In the genomic region with DNA sequence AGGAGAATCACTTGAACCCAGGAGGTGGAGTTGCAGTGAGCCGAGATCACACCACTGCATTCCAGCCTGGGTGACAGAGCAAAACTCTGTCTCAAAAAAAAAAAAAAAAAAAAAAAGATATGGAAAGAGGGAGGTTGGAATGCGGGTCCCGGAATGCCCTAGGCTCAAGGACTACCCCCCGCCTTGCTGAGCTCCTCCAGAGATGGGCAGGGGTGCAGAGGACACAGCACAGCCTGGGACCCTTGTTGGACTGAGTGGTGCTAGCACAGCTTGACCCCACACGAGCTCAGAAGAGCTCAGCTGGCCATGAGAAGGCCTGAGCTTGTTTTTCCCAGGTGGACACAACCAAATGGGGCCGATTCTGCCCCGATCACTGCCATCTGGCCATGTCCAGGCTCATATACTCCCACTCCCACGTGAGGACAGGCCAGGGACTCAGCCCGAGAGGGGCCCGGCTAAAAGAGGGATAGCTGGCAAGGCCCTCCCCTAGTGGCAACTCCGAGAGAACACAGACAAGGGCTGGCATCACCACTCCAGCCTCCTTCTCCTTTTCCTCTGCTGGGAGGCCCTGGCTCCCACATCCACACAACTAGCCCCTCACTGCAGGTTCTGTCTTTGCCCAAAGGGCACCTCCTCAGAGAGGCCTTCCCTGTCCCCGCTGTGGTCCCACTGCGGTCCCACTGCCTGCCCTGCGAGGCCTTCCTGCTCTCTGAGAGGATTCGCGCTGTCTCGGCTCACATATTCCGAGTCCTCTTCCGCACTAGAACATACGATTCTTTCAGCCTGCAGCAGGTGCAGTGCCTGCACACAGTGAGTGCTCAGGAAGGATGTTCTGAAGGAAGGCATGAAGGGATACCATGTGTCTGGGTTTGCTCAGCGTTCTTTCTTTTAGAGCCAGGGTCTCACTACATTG, we compare ENCODE assay signal across 12 cellular contexts. TPM values are rescaled to one million over a fixed set of nuclear protein-coding genes. Genes with fewer than 3 reads are reported as not detected.
DNase-seq lines count a peak whose midpoint lies in the region; ATAC-seq, FAIRE-seq and TF ChIP-seq lines count a peak whose summit lies in the region.
"Had no signal": no experiment of that assay in that cellular context is flagged by ENCODE, and none has a peak within 500 bp of the region (broad histone marks: within the 10 kb centered on the region; RNA-seq: fewer than 3 reads in every experiment).

No MANE protein-coding gene starts in this region.

- H3K9me3 ChIP-seq in H1 (ENCODE audit: insufficient read depth in 2 of 2, low read depth in 1 of 2, low read length in 1 of 2) (no peaks in the 10 kb centered on the region), mesodermal cell (ENCODE audit: control insufficient read depth, low read length) (no peaks in the 10 kb centered on the region), transverse colon (no peaks in the 10 kb centered on the region)

- FAIRE-seq in H1 (lab: Jason Lieb, UNC) = no peak
- FAIRE-seq: GM12891 had no signal

- 82% methylated on average over 21 of the region's 21 CpGs; no CpG with 5 or more reads in 1 of the 2 experiments for WGBS in H1 (ENCODE audit: extremely low coverage in 1 of 2, insufficient coverage in 1 of 2, insufficient read length in 1 of 2, insufficient replicate concordance in 2 of 2, low coverage in 1 of 2, low lambda C conversion rate in 2 of 2, missing lambda C conversion rate in 1 of 2), 2 experiments
- 86 to 90% methylated on average over 14 to 20 of the region's 21 CpGs for WGBS in mesodermal cell (ENCODE audit: insufficient coverage in 2 of 2), 2 experiments
- WGBS in transverse colon (ENCODE audit: low coverage in 1 of 2), 2 donors = 89% methylated on average over 21 of the region's 21 CpGs; no CpG with 5 or more reads in 1 of the 2 donors

- H3K4ac ChIP-seq in H1 (replicated peaks; ENCODE audit: insufficient read length, low read depth, low read length) = peak overlapping the region; percentile 4

- intact Hi-C loops in transverse colon (cut with DNase I; ENCODE audit: low total_unique reads) (no loop called here), posterior vena cava (cut with DNase I) (no loop called here)

- ATAC-seq in GM18520 (IDR thresholded peaks at IDR 0.05; ENCODE audit: unreplicated experiment) = no peak

- H4K8ac ChIP-seq in H1 (ENCODE audit: extremely low read depth, insufficient read depth, low read length) = peak overlapping the region; percentile 7; the same call in 1 of the 2 replicates

- H2BK120ac ChIP-seq in H1 (replicated peaks; ENCODE audit: low read depth, low read length) = no peak overlapping the region

- H3K9ac ChIP-seq in H1 (replicated peaks in 1 of 4; ENCODE audit: extremely low read depth in 1 of 4, low read depth in 3 of 4, low read length in 3 of 4) = no peak overlapping the region

- peaks cover 4 to 20% (median 12%) of the 10 kb centered on the region in 4 experiments for H3K4me1 ChIP-seq in H1 (replicated peaks in 1 of 4; ENCODE audit: control insufficient read depth in 3 of 4, insufficient read depth in 4 of 4, low read length in 3 of 4)
- peaks cover 42% of the 10 kb centered on the region for H3K4me1 ChIP-seq in mesodermal cell (ENCODE audit: control insufficient read depth, insufficient read depth, low read length, poor library complexity, severe bottlenecking)
- peaks cover 24 to 33% (median 28%) of the 10 kb centered on the region in 4 donors for H3K4me1 ChIP-seq in transverse colon

- H3K79me1 ChIP-seq in H1 (ENCODE audit: low read depth, low read length) = no peaks in the 10 kb centered on the region

- no peak for TF ChIP-seq POLR2A in H1 (IDR thresholded peaks at IDR 0.05; ENCODE audit: control extremely low read depth in 1 of 2, low read depth in 2 of 2, low read length in 2 of 2)
- TF ChIP-seq POLR2A in transverse colon (IDR thresholded peaks at IDR 0.05) = no peak

- H2AFZ ChIP-seq in H1 (ENCODE audit: low read length) = no peak overlapping the region

- H3K23me2 ChIP-seq in H1 (ENCODE audit: low read depth, low read length) = no peaks in the 10 kb centered on the region

- POLR2A ChIA-PET in H1 (lab: Charles Lee; ENCODE audit: partially characterized antibody) = interaction anchor here (1.1 to 2.5 kb wide), 5 partner anchors 11 to 185 kb away, joined by 4 to 9 read pairs (median 7); a partner anchor contains a TSS

- H3K27me3 ChIP-seq in H1 (replicated peaks in 1 of 4; ENCODE audit: control insufficient read depth in 3 of 4, extremely low read depth in 1 of 4, insufficient read depth in 3 of 4, low read length in 3 of 4) (no peaks in the 10 kb centered on the region), transverse colon (no peaks in the 10 kb centered on the region)

- no peak overlapping the region for H3K14ac ChIP-seq in H1 (ENCODE audit: insufficient read length)

- H3K27ac ChIP-seq in H1 (ENCODE audit: low read depth, low read length) (no peak overlapping the region), mesodermal cell (ENCODE audit: low read depth, low read length, severe bottlenecking) (peak overlapping the region; percentile 87), transverse colon (peak overlapping the region; percentile 67 to 87 (median 80))
- H3K27ac ChIP-seq: HL-60 had no signal

- CTCF ChIA-PET in H1 (lab: Charles Lee; ENCODE audit: partially characterized antibody) = interaction anchor here (0.5 to 17.0 kb wide), 24 partner anchors 8 to 394 kb away, joined by 3 to 299 read pairs (median 4); a partner anchor contains a TSS

- H2BK15ac ChIP-seq in H1 (ENCODE audit: low read length) = peak overlapping the region; percentile 5; the same call in 1 of the 2 replicates

- H4K91ac ChIP-seq in H1 (replicated peaks; ENCODE audit: insufficient read length, low read length) = peak overlapping the region; percentile 6

- TF ChIP-seq EP300 in Ishikawa (IDR thresholded peaks at IDR 0.05; ENCODE audit: borderline replicate concordance) = no peak; the same call in 1 of the 2 replicates
- TF ChIP-seq EP300 in H1 (IDR thresholded peaks at IDR 0.05; ENCODE audit: borderline replicate concordance in 1 of 2, low read depth in 2 of 2, low read length in 2 of 2) = no peak
- TF ChIP-seq EP300 in transverse colon (IDR thresholded peaks at IDR 0.05; ENCODE audit: low read depth) = no peak

- H2BK12ac ChIP-seq in H1 (ENCODE audit: low read depth, low read length) = peak overlapping the region; percentile 39; the same call in 1 of the 2 replicates

- no peaks in the 10 kb centered on the region for H3K79me2 ChIP-seq in H1 (ENCODE audit: control insufficient read depth in 1 of 2, insufficient read depth in 2 of 2, low read length in 2 of 2)

- no peak overlapping the region for H3K18ac ChIP-seq in H1 (ENCODE audit: extremely low read depth, low read length)

- no peak overlapping the region; a peak in 1 of 4 replicates for H3K4me2 ChIP-seq in H1 (ENCODE audit: insufficient read depth in 1 of 2, low read depth in 2 of 2, low read length in 2 of 2)

- 0 out of 2 replicates have a peak overlapping the region, but pooled peaks have one; percentile 43 for H2BK20ac ChIP-seq in H1 (ENCODE audit: low read length)

- H3K36me3 ChIP-seq in H1 (ENCODE audit: control insufficient read depth in 2 of 4, insufficient read depth in 4 of 4, low read length in 3 of 4) (no peaks in the 10 kb centered on the region), mesodermal cell (ENCODE audit: control insufficient read depth, insufficient read depth, low read length) (no peaks in the 10 kb centered on the region), transverse colon (no peaks in the 10 kb centered on the region)

- H3K56ac ChIP-seq in H1 (replicated peaks; ENCODE audit: insufficient read length, low read depth, low read length) = no peak overlapping the region

- TF ChIP-seq RAD21 in Ishikawa (IDR thresholded peaks at IDR 0.05; ENCODE audit: low read depth) = no peak
- no peak for TF ChIP-seq RAD21 in H1 (IDR thresholded peaks at IDR 0.05 in 1 of 2, conservative IDR thresholded peaks at IDR 0.05 in 1 of 2; ENCODE audit: low read depth in 2 of 2, low read length in 2 of 2)

- TF ChIP-seq CTCF in H1 (IDR thresholded peaks at IDR 0.05; ENCODE audit: control extremely low read depth in 1 of 3, insufficient read depth in 1 of 3, low read depth in 1 of 3, low read length in 3 of 3) = peak in 2 of 3 experiments; percentile 30 to 34; a peak in 3 of 4 replicates
- TF ChIP-seq CTCF in transverse colon (IDR thresholded peaks at IDR 0.05) = no peak

- H3K4me3 ChIP-seq in H1 (ENCODE audit: extremely low read depth in 1 of 4, insufficient read depth in 2 of 4, low read depth in 3 of 4, low read length in 4 of 4) (no peak overlapping the region), mesodermal cell (ENCODE audit: extremely low read depth, insufficient read depth, low read length, poor library complexity, severe bottlenecking) (no peak overlapping the region), transverse colon (no peak overlapping the region)

- H2BK5ac ChIP-seq in H1 (ENCODE audit: low read depth, low read length) = no peak overlapping the region

- 0 out of 2 replicates have a peak overlapping the region, but pooled peaks have one; percentile 5 for H2AK5ac ChIP-seq in H1 (ENCODE audit: low read depth, low read length)

- no peak overlapping the region for H4K5ac ChIP-seq in H1 (ENCODE audit: insufficient read length, low read depth, low read length)

- DNase-seq in H1 (ENCODE audit: low read depth in 1 of 2, low spot score in 2 of 2) (no peak), transverse colon (no peak), posterior vena cava (ENCODE audit: low spot score) (no peak), LoVo (ENCODE audit: low spot score) (no peak)
- DNase-seq: activated naive CD8-positive, alpha-beta T cell treated with anti-CD3 and anti-CD28 coated beads for 36 hours; NCI-H524 treated with DMSO at 0.1 percent for 48 hours; substantia nigra had no signal

- in situ Hi-C loops in transverse colon (cut with MboI; ENCODE audit: low pct_ligation_motif_present in 1 of 4, low pct_unique_long_range_greater_than_20kb in 1 of 4, low sequenced_read_pairs in 3 of 4) = no loop called here

- H3K23ac ChIP-seq in H1 (ENCODE audit: insufficient read length) = no peak overlapping the region

- H4K20me1 ChIP-seq in H1 (replicated peaks in 1 of 2; ENCODE audit: control insufficient read depth in 1 of 2, insufficient read depth in 2 of 2, low read length in 2 of 2) = no peaks in the 10 kb centered on the region

RNA-seq across cellular contexts. Expression of a gene that starts 11.0 kb away (rescaled TPM):
- total RNA-seq in H1 (2021; fragmentation: NEBNext Ultra II Directional; extraction: Animal tissue kit (Norgen Biotek cat#: 25700)) = not detected in 2 replicates
- polyA plus RNA-seq in H1 (2011; rRNA removed) = 0.12 and 0.36 TPM in 2 replicates
- 0.18 TPM for polyA plus RNA-seq in H1 (2011; cell fraction: cytosol; rRNA removed)
- 0.27 TPM for polyA plus RNA-seq in H1 (2011; cell fraction: nucleus; rRNA removed)
- polyA plus RNA-seq in H1 (2012, experiment 1 of 2) = 0.31 to 0.65 TPM in 2 of 4 replicates, not detected in the others
- 0.43 TPM for polyA plus RNA-seq in H1 (2012, experiment 2 of 2)
- 0.36 TPM for polyA plus RNA-seq in H1 (2013, experiment 1 of 2)
- polyA plus RNA-seq in H1 (2013, experiment 2 of 2) = 0.33 TPM
- polyA minus RNA-seq in H1 (2011; rRNA and poly(A)+ RNA removed) = not detected in 2 replicates
- polyA minus RNA-seq in H1 (2011; cell fraction: cytosol; rRNA and poly(A)+ RNA removed) = not detected
- polyA minus RNA-seq in H1 (2011; cell fraction: nucleus; rRNA and poly(A)+ RNA removed) = not detected
- polyA plus RNA-seq in mesodermal cell (2013, experiment 1 of 2) = 2.4 TPM
- 1.3 TPM for polyA plus RNA-seq in mesodermal cell (2013, experiment 2 of 2)
- total RNA-seq in transverse colon (10 to 100 TPM in 1 of 4 donors, 1 to 10 TPM in 3; 3.7 to 65.3 (median 7.6) TPM), posterior vena cava (10 to 100 TPM; 87.9 to 99.0 TPM)

RNA-seq across cellular contexts. Expression of a gene that starts 24.6 kb away (rescaled TPM):
- total RNA-seq in H1 (2021; fragmentation: NEBNext Ultra II Directional; extraction: Animal tissue kit (Norgen Biotek cat#: 25700)) = 80.4 and 88.1 TPM in 2 replicates
- 14.1 and 27.3 TPM in 2 replicates for polyA plus RNA-seq in H1 (2011; rRNA removed)
- 9.3 TPM for polyA plus RNA-seq in H1 (2011; cell fraction: cytosol; rRNA removed)
- polyA plus RNA-seq in H1 (2011; cell fraction: nucleus; rRNA removed) = 112 TPM
- 59.0 to 109 TPM (median 93.2 TPM) in 4 replicates for polyA plus RNA-seq in H1 (2012, experiment 1 of 2)
- 56.3 TPM for polyA plus RNA-seq in H1 (2012, experiment 2 of 2)
- polyA plus RNA-seq in H1 (2013, experiment 1 of 2) = 109 TPM
- polyA plus RNA-seq in H1 (2013, experiment 2 of 2) = 85.3 TPM
- 50.2 and 51.4 TPM in 2 replicates for polyA minus RNA-seq in H1 (2011; rRNA and poly(A)+ RNA removed)
- 33.6 TPM for polyA minus RNA-seq in H1 (2011; cell fraction: cytosol; rRNA and poly(A)+ RNA removed)
- 122 TPM for polyA minus RNA-seq in H1 (2011; cell fraction: nucleus; rRNA and poly(A)+ RNA removed)
- 852 TPM for polyA plus RNA-seq in mesodermal cell (2013, experiment 1 of 2)
- 735 TPM for polyA plus RNA-seq in mesodermal cell (2013, experiment 2 of 2)
- total RNA-seq in transverse colon (100 to 1,000 TPM in 2 of 4 donors, 10 to 100 TPM in 2; 13.0 to 210 (median 79.8) TPM), posterior vena cava (1,000 to 10,000 TPM in 1 of 2 donors, 100 to 1,000 TPM in 1; 456 to 1,821 TPM)

RNA-seq across cellular contexts. Expression of a gene that starts 26.3 kb away (rescaled TPM):
- 13.1 and 14.1 TPM in 2 replicates for total RNA-seq in H1 (2021; fragmentation: NEBNext Ultra II Directional; extraction: Animal tissue kit (Norgen Biotek cat#: 25700))
- polyA plus RNA-seq in H1 (2011; rRNA removed) = 5.2 and 6.1 TPM in 2 replicates
- 6.2 TPM for polyA plus RNA-seq in H1 (2011; cell fraction: cytosol; rRNA removed)
- 11.6 TPM for polyA plus RNA-seq in H1 (2011; cell fraction: nucleus; rRNA removed)
- 13.3 to 16.7 TPM (median 15.0 TPM) in 4 replicates for polyA plus RNA-seq in H1 (2012, experiment 1 of 2)
- polyA plus RNA-seq in H1 (2012, experiment 2 of 2) = 9.9 TPM
- 6.4 TPM for polyA plus RNA-seq in H1 (2013, experiment 1 of 2)
- 6.6 TPM for polyA plus RNA-seq in H1 (2013, experiment 2 of 2)
- 3.9 and 6.5 TPM in 2 replicates for polyA minus RNA-seq in H1 (2011; rRNA and poly(A)+ RNA removed)
- polyA minus RNA-seq in H1 (2011; cell fraction: cytosol; rRNA and poly(A)+ RNA removed) = 7.4 TPM
- 6.0 TPM for polyA minus RNA-seq in H1 (2011; cell fraction: nucleus; rRNA and poly(A)+ RNA removed)
- polyA plus RNA-seq in mesodermal cell (2013, experiment 1 of 2) = 45.5 TPM
- 36.7 TPM for polyA plus RNA-seq in mesodermal cell (2013, experiment 2 of 2)
- total RNA-seq in transverse colon (10 to 100 TPM; 19.0 to 29.9 (median 27.7) TPM), posterior vena cava (10 to 100 TPM; 51.4 to 53.7 TPM)

RNA-seq across cellular contexts. Expression of a gene that starts 46.9 kb away (rescaled TPM):
- 5.8 and 5.9 TPM in 2 replicates for total RNA-seq in H1 (2021; fragmentation: NEBNext Ultra II Directional; extraction: Animal tissue kit (Norgen Biotek cat#: 25700))
- 5.2 and 5.7 TPM in 2 replicates for polyA plus RNA-seq in H1 (2011; rRNA removed)
- 3.9 TPM for polyA plus RNA-seq in H1 (2011; cell fraction: cytosol; rRNA removed)
- polyA plus RNA-seq in H1 (2011; cell fraction: nucleus; rRNA removed) = 12.4 TPM
- 6.3 to 11.5 TPM (median 8.1 TPM) in 4 replicates for polyA plus RNA-seq in H1 (2012, experiment 1 of 2)
- polyA plus RNA-seq in H1 (2012, experiment 2 of 2) = 3.9 TPM
- 3.4 TPM for polyA plus RNA-seq in H1 (2013, experiment 1 of 2)
- 3.4 TPM for polyA plus RNA-seq in H1 (2013, experiment 2 of 2)
- 2.6 and 3.1 TPM in 2 replicates for polyA minus RNA-seq in H1 (2011; rRNA and poly(A)+ RNA removed)
- polyA minus RNA-seq in H1 (2011; cell fraction: cytosol; rRNA and poly(A)+ RNA removed) = 2.9 TPM
- polyA minus RNA-seq in H1 (2011; cell fraction: nucleus; rRNA and poly(A)+ RNA removed) = 4.2 TPM
- polyA plus RNA-seq in mesodermal cell (2013, experiment 1 of 2) = 26.6 TPM
- 18.7 TPM for polyA plus RNA-seq in mesodermal cell (2013, experiment 2 of 2)
- total RNA-seq in transverse colon = 1 to 10 TPM in 1 of 4 donors, under 1 TPM in 2, not detected in 1; 0.14 to 1.8 (median 0.32) TPM
- 1 to 10 TPM; 6.6 to 6.7 TPM for total RNA-seq in posterior vena cava

Comparison
In these comparisons a context has a peak if more than half of its experiments do, and no peak if none do; other contexts are left out.
1. CTCF ChIP-seq: peak in H1 (2 of 3); none in transverse colon (0 of 5).